In the genomic region with DNA sequence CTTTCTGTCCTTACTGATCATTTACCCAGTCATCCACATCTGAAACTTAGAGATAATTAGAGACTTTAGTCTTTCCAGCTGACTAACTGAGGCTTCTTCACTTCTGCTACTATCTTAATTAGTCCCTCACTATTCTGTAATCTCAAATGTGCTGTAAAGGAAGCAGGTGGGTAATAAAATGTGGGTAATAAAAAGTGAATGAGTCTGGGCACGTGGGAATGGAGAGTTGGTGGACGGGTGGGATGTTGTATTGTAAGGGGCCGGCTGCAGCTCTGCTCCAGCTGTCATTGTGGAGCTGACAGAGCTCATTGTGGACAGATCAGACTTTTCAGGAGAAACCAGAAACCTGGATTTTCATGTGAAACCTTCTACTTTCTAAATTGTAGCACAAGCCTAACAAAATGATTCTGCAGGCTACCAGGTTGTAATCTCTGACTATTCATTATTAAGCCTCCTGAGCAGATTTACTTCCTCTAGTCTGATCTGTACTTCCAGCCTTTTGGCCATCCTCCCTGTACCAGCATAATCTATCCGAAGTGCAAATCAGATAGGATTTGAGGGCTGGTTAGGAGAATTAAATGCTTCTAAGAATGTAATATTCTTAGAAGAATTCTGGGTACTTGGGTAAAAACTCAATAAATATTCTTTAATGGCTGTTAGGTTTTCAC, we compare ENCODE assay signal across 19 cellular contexts. TPM values are rescaled to one million over a fixed set of nuclear protein-coding genes. Genes with fewer than 3 reads are reported as not detected.
DNase-seq lines count a peak whose midpoint lies in the region; ATAC-seq, FAIRE-seq and TF ChIP-seq lines count a peak whose summit lies in the region.
"Had no signal": no experiment of that assay in that cellular context is flagged by ENCODE, and none has a peak within 500 bp of the region (broad histone marks: within the 10 kb centered on the region; RNA-seq: fewer than 3 reads in every experiment).

No MANE protein-coding gene starts in this region.

- DNase-seq in activated CD4-positive, alpha-beta T cell treated with anti-CD3 and anti-CD28 coated beads, Interleukin-2, amount 10 ng/mL, durations not matched to agents 24 days and 14 days, result peak; percentile 20
- DNase-seq in activated CD4-positive, alpha-beta T cell treated with anti-CD3 and anti-CD28 coated beads for 4 hours, result no peak
- DNase-seq in WERI-Rb-1, result peak; percentile 21
- no peak for DNase-seq in kidney
- DNase-seq in type B pancreatic cell (ENCODE audit: extremely low spot score, unreplicated experiment), result no peak
- DNase-seq: ACHN; activated CD4-positive, alpha-beta T cell treated with anti-CD3 and anti-CD28 coated beads, Interleukin-2, amount 10 ng/mL, durations not matched to agents 7 days and 5 days; CD8-positive, alpha-beta T cell; NCI-H2081 treated with DMSO at 0.1 percent for 48 hours; T1000 had no signal

- ATAC-seq in HG02642 (IDR thresholded peaks at IDR 0.05; ENCODE audit: poor library complexity, unreplicated experiment) (no peak), GM19023 (IDR thresholded peaks at IDR 0.05; ENCODE audit: unreplicated experiment) (no peak), HG02759 (IDR thresholded peaks at IDR 0.05; ENCODE audit: unreplicated experiment) (no peak)
- ATAC-seq: CD8-positive, alpha-beta T cell; left lobe of liver had no signal

- no peaks in the 10 kb centered on the region for H3K27me3 ChIP-seq in WERI-Rb-1 (ENCODE audit: insufficient read depth, low read depth, severe bottlenecking)
- H3K27me3 ChIP-seq: hepatocyte, SJSA1, suprapubic skin had no signal

- intact Hi-C loops in activated CD4-positive, alpha-beta T cell treated with anti-CD3 and anti-CD28 coated beads, Interleukin-2, amount 10 ng/mL, durations not matched to agents 24 days and 14 days (cut with micrococcal nuclease), result no loop called here
- intact Hi-C loops in kidney (cut with DNase I), result no loop called here

- no peak overlapping the region for H3K9ac ChIP-seq in kidney (ENCODE audit: low read length in 2 of 2)

- no peak overlapping the region for H3K4me3 ChIP-seq in WERI-Rb-1 (ENCODE audit: low read depth, low read length)
- H3K4me3 ChIP-seq in kidney (ENCODE audit: low read length in 2 of 2), result no peak overlapping the region
- H3K4me3 ChIP-seq: hepatocyte, SJSA1, suprapubic skin had no signal

- H3K4me3 Mint-ChIP-seq in activated CD4-positive, alpha-beta T cell treated with anti-CD3 and anti-CD28 coated beads, Interleukin-2, amount 10 ng/mL, durations not matched to agents 24 days and 14 days, result no peak overlapping the region
- no peak overlapping the region for H3K4me3 Mint-ChIP-seq in type B pancreatic cell
- H3K4me3 Mint-ChIP-seq: activated CD4-positive, alpha-beta T cell treated with anti-CD3 and anti-CD28 coated beads, Interleukin-2, amount 10 ng/mL, durations not matched to agents 7 days and 5 days; activated naive CD8-positive, alpha-beta T cell; CD8-positive, alpha-beta T cell; central memory CD8-positive, alpha-beta T cell had no signal

- no peak for FAIRE-seq in kidney (lab: Jason Lieb, UNC)

- H3K27me3 Mint-ChIP-seq in activated CD4-positive, alpha-beta T cell treated with anti-CD3 and anti-CD28 coated beads, Interleukin-2, amount 10 ng/mL, durations not matched to agents 24 days and 14 days, result no peaks in the 10 kb centered on the region
- H3K27me3 Mint-ChIP-seq in type B pancreatic cell, result no peaks in the 10 kb centered on the region
- H3K27me3 Mint-ChIP-seq: activated CD4-positive, alpha-beta T cell treated with anti-CD3 and anti-CD28 coated beads, Interleukin-2, amount 10 ng/mL, durations not matched to agents 7 days and 5 days; activated naive CD8-positive, alpha-beta T cell; central memory CD8-positive, alpha-beta T cell had no signal

- H3K4me1 ChIP-seq in kidney (ENCODE audit: control insufficient read depth in 1 of 2, insufficient read depth in 1 of 2, low read depth in 1 of 2, low read length in 2 of 2), result peaks cover 17 to 38% of the 10 kb centered on the region in 2 donors

- no peaks in the 10 kb centered on the region for H3K36me3 Mint-ChIP-seq in activated CD4-positive, alpha-beta T cell treated with anti-CD3 and anti-CD28 coated beads, Interleukin-2, amount 10 ng/mL, durations not matched to agents 24 days and 14 days (ENCODE audit: low read depth)
- H3K36me3 Mint-ChIP-seq in type B pancreatic cell, result peaks cover 14% of the 10 kb centered on the region

- no peak overlapping the region for H3K27ac Mint-ChIP-seq in activated CD4-positive, alpha-beta T cell treated with anti-CD3 and anti-CD28 coated beads, Interleukin-2, amount 10 ng/mL, durations not matched to agents 24 days and 14 days
- peak overlapping the region; percentile 7 for H3K27ac Mint-ChIP-seq in type B pancreatic cell
- H3K27ac Mint-ChIP-seq: activated CD4-positive, alpha-beta T cell treated with anti-CD3 and anti-CD28 coated beads, Interleukin-2, amount 10 ng/mL, durations not matched to agents 7 days and 5 days; activated naive CD8-positive, alpha-beta T cell; CD8-positive, alpha-beta T cell had no signal

- no peak overlapping the region for H3K27ac ChIP-seq in WERI-Rb-1
- peak overlapping the region; percentile 9 to 26 for H3K27ac ChIP-seq in kidney (ENCODE audit: low read depth in 2 of 2, low read length in 2 of 2)
- H3K27ac ChIP-seq: hepatocyte, SJSA1 had no signal

- H3K9me3 Mint-ChIP-seq in activated CD4-positive, alpha-beta T cell treated with anti-CD3 and anti-CD28 coated beads, Interleukin-2, amount 10 ng/mL, durations not matched to agents 24 days and 14 days, result no peaks in the 10 kb centered on the region
- no peaks in the 10 kb centered on the region for H3K9me3 Mint-ChIP-seq in type B pancreatic cell
- H3K9me3 Mint-ChIP-seq: activated CD4-positive, alpha-beta T cell treated with anti-CD3 and anti-CD28 coated beads, Interleukin-2, amount 10 ng/mL, durations not matched to agents 7 days and 5 days; CD8-positive, alpha-beta T cell; central memory CD8-positive, alpha-beta T cell had no signal

- H3K9me3 ChIP-seq in WERI-Rb-1 (ENCODE audit: severe bottlenecking) (no peaks in the 10 kb centered on the region), kidney (ENCODE audit: control insufficient read depth in 1 of 2, low read length in 2 of 2) (no peaks in the 10 kb centered on the region)
- H3K9me3 ChIP-seq: SJSA1, suprapubic skin had no signal

- H3K4me1 Mint-ChIP-seq in activated CD4-positive, alpha-beta T cell treated with anti-CD3 and anti-CD28 coated beads, Interleukin-2, amount 10 ng/mL, durations not matched to agents 24 days and 14 days, result peaks cover 2% of the 10 kb centered on the region
- peaks cover 3% of the 10 kb centered on the region for H3K4me1 Mint-ChIP-seq in type B pancreatic cell (ENCODE audit: unreplicated experiment)
- H3K4me1 Mint-ChIP-seq: activated CD4-positive, alpha-beta T cell treated with anti-CD3 and anti-CD28 coated beads, Interleukin-2, amount 10 ng/mL, durations not matched to agents 7 days and 5 days; central memory CD8-positive, alpha-beta T cell had no signal

- TF ChIP-seq CTCF in WERI-Rb-1 (IDR thresholded peaks at IDR 0.05; ENCODE audit: low read depth, low read length), result no peak
- TF ChIP-seq CTCF in kidney (IDR thresholded peaks at IDR 0.05; ENCODE audit: borderline replicate concordance, extremely low read depth, insufficient read depth), result no peak
- no peak for TF ChIP-seq CTCF in type B pancreatic cell (conservative IDR thresholded peaks at IDR 0.05)

- H3K36me3 ChIP-seq in WERI-Rb-1 (no peaks in the 10 kb centered on the region), kidney (ENCODE audit: control insufficient read depth in 1 of 2, insufficient read depth in 2 of 2, low read length in 2 of 2) (no peaks in the 10 kb centered on the region)
- H3K36me3 ChIP-seq: SJSA1, suprapubic skin had no signal

RNA-seq across cellular contexts. Expression of a gene that starts 42.0 kb away (rescaled TPM):
- total RNA-seq in activated CD4-positive, alpha-beta T cell treated with anti-CD3 and anti-CD28 coated beads, Interleukin-2, amount 10 ng/mL, durations not matched to agents 24 days and 14 days, result 55.9 and 58.8 TPM in 2 replicates
- 12.8 TPM for total RNA-seq in kidney
- polyA plus RNA-seq in kidney (ENCODE audit: insufficient read depth, low read depth, low replicate concordance), result 0.47 TPM
- 10.7 and 34.3 TPM in 2 replicates for total RNA-seq in type B pancreatic cell (ENCODE audit: low replicate concordance)
- total RNA-seq: CD8-positive, alpha-beta T cell had no signal

RNA-seq across cellular contexts. Expression of a gene that starts 46.5 kb away (rescaled TPM):
- 22.8 and 23.0 TPM in 2 replicates for total RNA-seq in activated CD4-positive, alpha-beta T cell treated with anti-CD3 and anti-CD28 coated beads, Interleukin-2, amount 10 ng/mL, durations not matched to agents 24 days and 14 days
- total RNA-seq in kidney (43.6 TPM), type B pancreatic cell (ENCODE audit: low replicate concordance) (43.1 and 75.9 TPM in 2 replicates)
- 5.2 TPM for polyA plus RNA-seq in kidney (ENCODE audit: insufficient read depth, low read depth, low replicate concordance)

Comparison
In these comparisons a context has a peak if more than half of its experiments do, and no peak if none do; other contexts are left out.
1. DNase-seq: peak in activated CD4-positive, alpha-beta T cell treated with anti-CD3 and anti-CD28 coated beads, Interleukin-2, amount 10 ng/mL, durations not matched to agents 24 days and 14 days (single experiment) and WERI-Rb-1 (single experiment); none in activated CD4-positive, alpha-beta T cell treated with anti-CD3 and anti-CD28 coated beads for 4 hours (0 of 2), kidney (single experiment) and type B pancreatic cell (single experiment).